ENCODE assay signal across 1 cellular context in genomic region chr17:64006361-64007088, GRCh38.
TF ChIP-seq lines count a peak whose summit lies in the region.

No MANE protein-coding gene starts in this region.

TF ChIP-seq in HepG2, 621 proteins besides CTCF, POLR2A, EP300 and RAD21 (continued from another document and continues in another):
- TF ChIP-seq ZBTB40 (IDR thresholded peaks at IDR 0.05), result no peak
- TF ChIP-seq ZBTB40 (CRISPR knock-in tag; IDR thresholded peaks at IDR 0.05), result no peak
- TF ChIP-seq REXO4 (CRISPR knock-in tag; IDR thresholded peaks at IDR 0.05; ENCODE audit: borderline replicate concordance), result no peak
- no peak for TF ChIP-seq PITX1 (CRISPR knock-in tag; IDR thresholded peaks at IDR 0.05)
- TF ChIP-seq ZNF441 (CRISPR knock-in tag; IDR thresholded peaks at IDR 0.05; ENCODE audit: borderline replicate concordance), result 0 out of 2 replicates have a peak, but pooled peaks have one; percentile 3
- TF ChIP-seq CCAR2 (optimal IDR thresholded peaks at IDR 0.05; ENCODE audit: low read depth, low read length), result no peak
- TF ChIP-seq RNF219 (CRISPR knock-in tag; IDR thresholded peaks at IDR 0.05), result no peak
- no peak for TF ChIP-seq RAD51 (IDR thresholded peaks at IDR 0.05; ENCODE audit: borderline replicate concordance)
- TF ChIP-seq, protein P1, sequence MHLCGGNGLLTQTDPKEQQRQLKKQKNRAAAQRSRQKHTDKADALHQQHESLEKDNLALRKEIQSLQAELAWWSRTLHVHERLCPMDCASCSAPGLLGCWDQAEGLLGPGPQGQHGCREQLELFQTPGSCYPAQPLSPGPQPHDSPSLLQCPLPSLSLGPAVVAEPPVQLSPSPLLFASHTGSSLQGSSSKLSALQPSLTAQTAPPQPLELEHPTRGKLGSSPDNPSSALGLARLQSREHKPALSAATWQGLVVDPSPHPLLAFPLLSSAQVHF (CRISPR knock-in tag; IDR thresholded peaks at IDR 0.05), result no peak
- TF ChIP-seq ZBTB1 (CRISPR knock-in tag; IDR thresholded peaks at IDR 0.05; ENCODE audit: borderline replicate concordance), result no peak
- TF ChIP-seq RFX5 (IDR thresholded peaks at IDR 0.05; ENCODE audit: low read depth, low read length), result no peak
- no peak for TF ChIP-seq WIZ (CRISPR knock-in tag; IDR thresholded peaks at IDR 0.05)
- TF ChIP-seq, protein P2, sequence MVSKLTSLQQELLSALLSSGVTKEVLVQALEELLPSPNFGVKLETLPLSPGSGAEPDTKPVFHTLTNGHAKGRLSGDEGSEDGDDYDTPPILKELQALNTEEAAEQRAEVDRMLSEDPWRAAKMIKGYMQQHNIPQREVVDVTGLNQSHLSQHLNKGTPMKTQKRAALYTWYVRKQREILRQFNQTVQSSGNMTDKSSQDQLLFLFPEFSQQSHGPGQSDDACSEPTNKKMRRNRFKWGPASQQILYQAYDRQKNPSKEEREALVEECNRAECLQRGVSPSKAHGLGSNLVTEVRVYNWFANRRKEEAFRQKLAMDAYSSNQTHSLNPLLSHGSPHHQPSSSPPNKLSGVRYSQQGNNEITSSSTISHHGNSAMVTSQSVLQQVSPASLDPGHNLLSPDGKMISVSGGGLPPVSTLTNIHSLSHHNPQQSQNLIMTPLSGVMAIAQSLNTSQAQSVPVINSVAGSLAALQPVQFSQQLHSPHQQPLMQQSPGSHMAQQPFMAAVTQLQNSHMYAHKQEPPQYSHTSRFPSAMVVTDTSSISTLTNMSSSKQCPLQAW (CRISPR knock-in tag; IDR thresholded peaks at IDR 0.05), result peak; percentile 43; the same call in 1 of the 2 replicates
- peak; percentile 20; the same call in 1 of the 2 replicates for TF ChIP-seq ZNF574 (CRISPR knock-in tag; IDR thresholded peaks at IDR 0.05)
- no peak for TF ChIP-seq NR2F2 (IDR thresholded peaks at IDR 0.05; ENCODE audit: borderline replicate concordance, low read depth)
- peak; percentile 42; the same call in 1 of the 2 replicates for TF ChIP-seq ZBTB7B (CRISPR knock-in tag; IDR thresholded peaks at IDR 0.05)
- 0 out of 2 replicates have a peak, but pooled peaks have one; percentile 4 for TF ChIP-seq KDM3A (CRISPR knock-in tag; IDR thresholded peaks at IDR 0.05; ENCODE audit: low read depth)
- no peak for TF ChIP-seq NKX3-1 (CRISPR knock-in tag; IDR thresholded peaks at IDR 0.05)
- peak; percentile 66 for TF ChIP-seq FOXC1 (CRISPR knock-in tag; IDR thresholded peaks at IDR 0.05; ENCODE audit: borderline replicate concordance)
- no peak for TF ChIP-seq HNRNPK (IDR thresholded peaks at IDR 0.05; ENCODE audit: low read depth, low read length, poor library complexity, severe bottlenecking)
- TF ChIP-seq, protein P3, sequence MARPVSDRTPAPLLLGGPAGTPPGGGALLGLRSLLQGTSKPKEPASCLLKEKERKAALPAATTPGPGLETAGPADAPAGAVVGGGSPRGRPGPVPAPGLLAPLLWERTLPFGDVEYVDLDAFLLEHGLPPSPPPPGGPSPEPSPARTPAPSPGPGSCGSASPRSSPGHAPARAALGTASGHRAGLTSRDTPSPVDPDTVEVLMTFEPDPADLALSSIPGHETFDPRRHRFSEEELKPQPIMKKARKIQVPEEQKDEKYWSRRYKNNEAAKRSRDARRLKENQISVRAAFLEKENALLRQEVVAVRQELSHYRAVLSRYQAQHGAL (CRISPR knock-in tag; IDR thresholded peaks at IDR 0.05; ENCODE audit: not compliant biosample characterization), result no peak
- TF ChIP-seq MLX (CRISPR knock-in tag; IDR thresholded peaks at IDR 0.05), result no peak
- TF ChIP-seq ZKSCAN8 (CRISPR knock-in tag; IDR thresholded peaks at IDR 0.05; ENCODE audit: borderline replicate concordance), result no peak
- TF ChIP-seq MTA1 (CRISPR knock-in tag; IDR thresholded peaks at IDR 0.05; ENCODE audit: borderline replicate concordance), result no peak
- TF ChIP-seq MEIS2 (CRISPR knock-in tag; IDR thresholded peaks at IDR 0.05), result no peak
- TF ChIP-seq TEAD3 (CRISPR knock-in tag; optimal IDR thresholded peaks at IDR 0.05; ENCODE audit: borderline replicate concordance), result peak; percentile 28
- TF ChIP-seq ZNF616 (CRISPR knock-in tag; IDR thresholded peaks at IDR 0.05; ENCODE audit: low read depth), result peak; percentile 60; the same call in 1 of the 2 replicates
- TF ChIP-seq NCOR1 (IDR thresholded peaks at IDR 0.05; ENCODE audit: borderline replicate concordance, low read length), result no peak
- TF ChIP-seq ZNF501 (CRISPR knock-in tag; IDR thresholded peaks at IDR 0.05), result peak; percentile 28; the same call in 1 of the 2 replicates
- no peak for TF ChIP-seq DNMT1 (CRISPR knock-in tag; IDR thresholded peaks at IDR 0.05)
- TF ChIP-seq ZSCAN29 (CRISPR knock-in tag; conservative IDR thresholded peaks at IDR 0.05), result 0 out of 2 replicates have a peak, but pooled peaks have one; percentile 19
- no peak for TF ChIP-seq GPN1 (CRISPR knock-in tag; IDR thresholded peaks at IDR 0.05; ENCODE audit: borderline replicate concordance)
- TF ChIP-seq NCOA2 (CRISPR knock-in tag; IDR thresholded peaks at IDR 0.05), result no peak
- no peak for TF ChIP-seq TRIM24 (CRISPR knock-in tag; IDR thresholded peaks at IDR 0.05)
- no peak; the same call in 1 of the 2 replicates for TF ChIP-seq NR2C2 (CRISPR knock-in tag; IDR thresholded peaks at IDR 0.05; ENCODE audit: borderline replicate concordance)
- TF ChIP-seq, protein P4, sequence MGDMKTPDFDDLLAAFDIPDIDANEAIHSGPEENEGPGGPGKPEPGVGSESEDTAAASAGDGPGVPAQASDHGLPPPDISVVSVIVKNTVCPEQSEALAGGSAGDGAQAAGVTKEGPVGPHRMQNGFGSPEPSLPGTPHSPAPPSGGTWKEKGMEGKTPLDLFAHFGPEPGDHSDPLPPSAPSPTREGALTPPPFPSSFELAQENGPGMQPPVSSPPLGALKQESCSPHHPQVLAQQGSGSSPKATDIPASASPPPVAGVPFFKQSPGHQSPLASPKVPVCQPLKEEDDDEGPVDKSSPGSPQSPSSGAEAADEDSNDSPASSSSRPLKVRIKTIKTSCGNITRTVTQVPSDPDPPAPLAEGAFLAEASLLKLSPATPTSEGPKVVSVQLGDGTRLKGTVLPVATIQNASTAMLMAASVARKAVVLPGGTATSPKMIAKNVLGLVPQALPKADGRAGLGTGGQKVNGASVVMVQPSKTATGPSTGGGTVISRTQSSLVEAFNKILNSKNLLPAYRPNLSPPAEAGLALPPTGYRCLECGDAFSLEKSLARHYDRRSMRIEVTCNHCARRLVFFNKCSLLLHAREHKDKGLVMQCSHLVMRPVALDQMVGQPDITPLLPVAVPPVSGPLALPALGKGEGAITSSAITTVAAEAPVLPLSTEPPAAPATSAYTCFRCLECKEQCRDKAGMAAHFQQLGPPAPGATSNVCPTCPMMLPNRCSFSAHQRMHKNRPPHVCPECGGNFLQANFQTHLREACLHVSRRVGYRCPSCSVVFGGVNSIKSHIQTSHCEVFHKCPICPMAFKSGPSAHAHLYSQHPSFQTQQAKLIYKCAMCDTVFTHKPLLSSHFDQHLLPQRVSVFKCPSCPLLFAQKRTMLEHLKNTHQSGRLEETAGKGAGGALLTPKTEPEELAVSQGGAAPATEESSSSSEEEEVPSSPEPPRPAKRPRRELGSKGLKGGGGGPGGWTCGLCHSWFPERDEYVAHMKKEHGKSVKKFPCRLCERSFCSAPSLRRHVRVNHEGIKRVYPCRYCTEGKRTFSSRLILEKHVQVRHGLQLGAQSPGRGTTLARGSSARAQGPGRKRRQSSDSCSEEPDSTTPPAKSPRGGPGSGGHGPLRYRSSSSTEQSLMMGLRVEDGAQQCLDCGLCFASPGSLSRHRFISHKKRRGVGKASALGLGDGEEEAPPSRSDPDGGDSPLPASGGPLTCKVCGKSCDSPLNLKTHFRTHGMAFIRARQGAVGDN (CRISPR knock-in tag; IDR thresholded peaks at IDR 0.05), result peak; percentile 84
- TF ChIP-seq ZNF557 (CRISPR knock-in tag; IDR thresholded peaks at IDR 0.05), result no peak
- TF ChIP-seq ZSCAN25 (CRISPR knock-in tag; IDR thresholded peaks at IDR 0.05), result no peak
- TF ChIP-seq SALL1 (CRISPR knock-in tag; IDR thresholded peaks at IDR 0.05), result peak; percentile 27; the same call in 1 of the 2 replicates
